In the genomic region with DNA sequence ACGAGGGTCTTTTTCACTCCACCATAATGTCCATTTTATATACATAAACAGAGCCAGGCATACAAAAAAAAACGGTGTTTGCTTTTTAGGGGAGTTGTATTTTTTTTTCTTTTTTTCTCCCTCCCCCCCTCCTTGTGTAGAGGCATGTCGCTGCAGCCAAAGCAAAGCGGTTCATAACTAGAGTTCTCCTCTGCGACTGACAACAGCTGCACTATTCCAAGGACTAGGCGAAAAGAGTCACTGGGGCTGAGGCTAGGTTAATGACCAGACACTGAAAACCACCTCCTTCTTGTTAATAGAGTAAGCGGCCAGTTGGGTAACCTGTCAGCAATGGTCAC, we compare ENCODE assay signal across 15 cellular contexts.
A peak's percentile ranks its signal among the peaks of the same experiment; 100 is the strongest.
DNase-seq lines count a peak whose midpoint lies in the region; ATAC-seq and TF ChIP-seq lines count a peak whose summit lies in the region.
"Had no signal": no experiment of that assay in that cellular context is flagged by ENCODE, and none has a peak within 500 bp of the region (broad histone marks: within the 10 kb centered on the region; RNA-seq: fewer than 3 reads in every experiment).

No MANE protein-coding gene starts in this region.

- no peak overlapping the region for H3K4me3 Mint-ChIP-seq in activated CD4-positive, alpha-beta T cell treated with anti-CD3 and anti-CD28 coated beads, Interleukin-2, amount 10 ng/mL, durations not matched to agents 24 days and 14 days
- no peak overlapping the region for H3K4me3 Mint-ChIP-seq in naive thymus-derived CD8-positive, alpha-beta T cell
- H3K4me3 Mint-ChIP-seq: neural crest cell had no signal

- no peaks in the 10 kb centered on the region for H3K4me1 Mint-ChIP-seq in activated CD4-positive, alpha-beta T cell treated with anti-CD3 and anti-CD28 coated beads, Interleukin-2, amount 10 ng/mL, durations not matched to agents 24 days and 14 days
- no peaks in the 10 kb centered on the region for H3K4me1 Mint-ChIP-seq in naive thymus-derived CD8-positive, alpha-beta T cell

- in situ Hi-C loops in gastrocnemius medialis (cut with MboI; ENCODE audit: low sequenced_read_pairs in 4 of 4) = no loop called here

- no peak for TF ChIP-seq CTCF in gastrocnemius medialis (IDR thresholded peaks at IDR 0.05 in 4 of 5, conservative IDR thresholded peaks at IDR 0.05 in 1 of 5)

- no peaks in the 10 kb centered on the region for H3K27me3 ChIP-seq in gastrocnemius medialis
- H3K27me3 ChIP-seq: right lobe of liver, transverse colon had no signal

- ATAC-seq in gastrocnemius medialis = peak; percentile 36 to 53
- ATAC-seq in activated CD4-positive, CD25-positive, alpha-beta regulatory T cell treated with anti-CD3 and anti-CD28 coated beads, Interleukin-2, amount 50 U/mL, for 24 hours = no peak
- ATAC-seq in naive thymus-derived CD8-positive, alpha-beta T cell = no peak
- ATAC-seq: PC-3, right lobe of liver had no signal

- no peak for TF ChIP-seq POLR2A in gastrocnemius medialis (IDR thresholded peaks at IDR 0.05)

- no peak overlapping the region for H3K27ac ChIP-seq in gastrocnemius medialis
- H3K27ac ChIP-seq: GM23248, right lobe of liver, transverse colon had no signal

- no peaks in the 10 kb centered on the region for H3K9me3 Mint-ChIP-seq in activated CD4-positive, alpha-beta T cell treated with anti-CD3 and anti-CD28 coated beads, Interleukin-2, amount 10 ng/mL, durations not matched to agents 24 days and 14 days
- peaks cover 0 to 6% (median 0%) of the 10 kb centered on the region in 9 donors for H3K9me3 Mint-ChIP-seq in naive thymus-derived CD8-positive, alpha-beta T cell
- H3K9me3 Mint-ChIP-seq: neural crest cell had no signal

- H3K4me3 ChIP-seq in gastrocnemius medialis = peak overlapping the region in 3 of 4 donors; percentile 31 to 40 (median 37)
- H3K4me3 ChIP-seq: GM23248, right lobe of liver had no signal

- DNase-seq in NCI-H1105 treated with DMSO at 0.1 percent for 48 hours (lab: John Stamatoyannopoulos, UW) (peak; percentile 45), NCI-H1105 (lab: John Stamatoyannopoulos, UW) (no peak), NCI-H446 treated with DMSO at 0.1 percent for 48 hours (lab: John Stamatoyannopoulos, UW) (peak; percentile 68), globus pallidus (ENCODE audit: low spot score) (peak; percentile 72), gastrocnemius medialis (no peak)
- DNase-seq in activated CD4-positive, alpha-beta T cell treated with anti-CD3 and anti-CD28 coated beads, Interleukin-2, amount 10 ng/mL, durations not matched to agents 24 days and 14 days = no peak
- DNase-seq in naive thymus-derived CD8-positive, alpha-beta T cell = no peak
- DNase-seq: GM23248; PC-3; right lobe of liver; stimulated activated CD4-positive, alpha-beta T cell treated with anti-CD3 and anti-CD28 coated beads, Interleukin-4, amount 100 ng/mL, for 1 hour; stimulated activated CD8-positive, alpha-beta memory T cell treated with anti-CD3 and anti-CD28 coated beads, Interleukin-4, amount 100 ng/mL, for 48 hours; transverse colon had no signal

- H3K4me1 ChIP-seq in gastrocnemius medialis = peaks cover 8 to 9% of the 10 kb centered on the region in 2 donors
- H3K4me1 ChIP-seq: right lobe of liver had no signal

- intact Hi-C loops in gastrocnemius medialis (cut with DNase I; ENCODE audit: low total_unique reads) = no loop called here
- intact Hi-C loops in activated CD4-positive, alpha-beta T cell treated with anti-CD3 and anti-CD28 coated beads, Interleukin-2, amount 10 ng/mL, durations not matched to agents 24 days and 14 days (cut with micrococcal nuclease) = no loop called here

- H3K9me3 ChIP-seq in gastrocnemius medialis = no peaks in the 10 kb centered on the region
- H3K9me3 ChIP-seq: right lobe of liver, transverse colon had no signal

- POLR2A ChIA-PET in naive thymus-derived CD8-positive, alpha-beta T cell (lab: Charles Lee) = no interaction called here

- H3K27ac Mint-ChIP-seq in activated CD4-positive, alpha-beta T cell treated with anti-CD3 and anti-CD28 coated beads, Interleukin-2, amount 10 ng/mL, durations not matched to agents 24 days and 14 days = no peak overlapping the region
- no peak overlapping the region for H3K27ac Mint-ChIP-seq in naive thymus-derived CD8-positive, alpha-beta T cell

- H3K36me3 Mint-ChIP-seq in activated CD4-positive, alpha-beta T cell treated with anti-CD3 and anti-CD28 coated beads, Interleukin-2, amount 10 ng/mL, durations not matched to agents 24 days and 14 days (ENCODE audit: low read depth) = no peaks in the 10 kb centered on the region
- no peaks in the 10 kb centered on the region for H3K36me3 Mint-ChIP-seq in naive thymus-derived CD8-positive, alpha-beta T cell

- no peaks in the 10 kb centered on the region for H3K27me3 Mint-ChIP-seq in activated CD4-positive, alpha-beta T cell treated with anti-CD3 and anti-CD28 coated beads, Interleukin-2, amount 10 ng/mL, durations not matched to agents 24 days and 14 days
- no peaks in the 10 kb centered on the region for H3K27me3 Mint-ChIP-seq in naive thymus-derived CD8-positive, alpha-beta T cell

- H3K36me3 ChIP-seq in gastrocnemius medialis = no peaks in the 10 kb centered on the region
- H3K36me3 ChIP-seq: right lobe of liver, transverse colon had no signal

Comparison
In these comparisons a context has a peak if more than half of its experiments do, and no peak if none do; other contexts are left out.
1. DNase-seq: peak in NCI-H1105 treated with DMSO at 0.1 percent for 48 hours (single experiment), NCI-H446 treated with DMSO at 0.1 percent for 48 hours (single experiment) and globus pallidus (single experiment); none in NCI-H1105 (single experiment), gastrocnemius medialis (0 of 2), activated CD4-positive, alpha-beta T cell treated with anti-CD3 and anti-CD28 coated beads, Interleukin-2, amount 10 ng/mL, durations not matched to agents 24 days and 14 days (single experiment) and naive thymus-derived CD8-positive, alpha-beta T cell (0 of 10).
2. ATAC-seq: peak in gastrocnemius medialis (2 of 2); none in activated CD4-positive, CD25-positive, alpha-beta regulatory T cell treated with anti-CD3 and anti-CD28 coated beads, Interleukin-2, amount 50 U/mL, for 24 hours (0 of 2) and naive thymus-derived CD8-positive, alpha-beta T cell (0 of 2).